Comparison of ENCODE assay signal across 15 cellular contexts in the genomic region with DNA sequence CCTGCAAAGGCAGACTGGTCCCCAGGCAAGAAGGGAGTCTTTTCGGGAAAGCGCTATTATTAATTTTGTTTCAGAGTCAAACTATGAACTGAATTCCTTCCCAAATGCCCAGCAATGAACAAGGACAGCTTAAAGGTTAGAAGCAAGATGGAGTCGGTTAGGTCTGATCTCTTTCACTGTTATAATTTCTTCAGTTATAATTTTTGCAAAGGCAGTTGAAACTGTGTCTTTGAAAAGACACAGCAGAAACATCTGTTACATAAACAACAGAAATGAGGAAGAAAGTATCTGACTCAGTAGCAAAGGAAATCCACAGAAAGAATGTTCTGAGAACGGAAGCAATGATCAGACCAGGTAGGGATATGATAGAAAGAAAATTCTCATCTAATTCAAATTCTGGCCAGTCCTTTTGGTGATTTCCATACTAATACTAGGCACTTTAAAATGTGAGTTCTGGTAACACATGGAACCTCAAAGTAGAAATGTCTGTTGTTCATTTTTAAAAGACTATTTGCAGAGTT. TPM values are rescaled to one million over a fixed set of nuclear protein-coding genes. Genes with fewer than 3 reads are reported as not detected.
DNase-seq lines count a peak whose midpoint lies in the region; ATAC-seq and TF ChIP-seq lines count a peak whose summit lies in the region.
"Had no signal": no experiment of that assay in that cellular context is flagged by ENCODE, and none has a peak within 500 bp of the region (broad histone marks: within the 10 kb centered on the region; RNA-seq: fewer than 3 reads in every experiment).

No MANE protein-coding gene starts in this region.

- H3K4me2 ChIP-seq in OCI-LY7 (ENCODE audit: low read length): peak overlapping the region; percentile 55

- CTCF ChIA-PET in OCI-LY7 (lab: Charles Lee; ENCODE audit: unreplicated experiment): interaction anchor here (0.8 to 0.9 kb wide), 4 partner anchors 10 to 88 kb away, joined by 3 to 6 read pairs (median 4); a partner anchor contains a TSS

- H3K27ac ChIP-seq in OCI-LY7 (ENCODE audit: low read depth, low read length, poor library complexity, severe bottlenecking) (peak overlapping the region; percentile 44), transverse colon (no peak overlapping the region)
- H3K27ac ChIP-seq: pancreas had no signal

- TF ChIP-seq EP300 in transverse colon (IDR thresholded peaks at IDR 0.05; ENCODE audit: low read depth): no peak

- intact Hi-C loops in CD14-positive monocyte (cut with micrococcal nuclease): no loop called here
- intact Hi-C loops in OCI-LY7 (cut with micrococcal nuclease; ENCODE audit: unreplicated experiment): loop anchor here (2.0 kb wide), 1 partner anchor 45 kb away; a partner anchor contains a TSS
- intact Hi-C loops in transverse colon (cut with DNase I; ENCODE audit: low total_unique reads): no loop called here

- no peaks in the 10 kb centered on the region for H3K36me3 ChIP-seq in OCI-LY7 (ENCODE audit: insufficient read depth, low read length)
- no peaks in the 10 kb centered on the region for H3K36me3 ChIP-seq in transverse colon
- H3K36me3 ChIP-seq: left lung, pancreas had no signal

- H3K36me3 Mint-ChIP-seq in CD14-positive monocyte (no peaks in the 10 kb centered on the region), IgD-negative memory B cell (peaks cover 6% of the 10 kb centered on the region), HFFc6 (ENCODE audit: low read depth) (no peaks in the 10 kb centered on the region)
- peaks cover 0 to 2% (median 0%) of the 10 kb centered on the region in 3 donors for H3K36me3 Mint-ChIP-seq in naive thymus-derived CD8-positive, alpha-beta T cell
- H3K36me3 Mint-ChIP-seq: activated naive CD8-positive, alpha-beta T cell; natural killer cell treated with Interleukin-12 subunit alpha and Interleukin-12 subunit beta and Interleukin-15 and Interleukin-18, amount 100 ng/mL, for 72 hours had no signal

- POLR2A ChIA-PET in OCI-LY7 (lab: Charles Lee): interaction anchor here (0.5 to 2.2 kb wide), 4 partner anchors 10 to 364 kb away, joined by 3 to 10 read pairs (median 5); a partner anchor contains a TSS
- POLR2A ChIA-PET in naive thymus-derived CD8-positive, alpha-beta T cell (lab: Charles Lee): interaction anchor here (0.5 kb wide), 1 partner anchor 25 kb away, joined by 3 read pairs; no protein-coding TSS in a partner anchor

- H3K4me1 Mint-ChIP-seq in CD14-positive monocyte (peaks cover 49% of the 10 kb centered on the region), IgD-negative memory B cell (peaks cover 41 to 53% (median 50%) of the 10 kb centered on the region in 3 donors), HFFc6 (ENCODE audit: low read depth) (peaks cover 30% of the 10 kb centered on the region)
- peaks cover 6 to 63% (median 13%) of the 10 kb centered on the region in 4 donors for H3K4me1 Mint-ChIP-seq in naive thymus-derived CD8-positive, alpha-beta T cell

- H3K27me3 ChIP-seq in transverse colon: no peaks in the 10 kb centered on the region
- H3K27me3 ChIP-seq: left lung, pancreas had no signal

- H3K27me3 Mint-ChIP-seq in CD14-positive monocyte (ENCODE audit: low read depth in 3 of 3): peaks cover 1 to 3% (median 2%) of the 10 kb centered on the region in 3 donors
- H3K27me3 Mint-ChIP-seq in IgD-negative memory B cell: no peaks in the 10 kb centered on the region
- H3K27me3 Mint-ChIP-seq in naive thymus-derived CD8-positive, alpha-beta T cell: no peaks in the 10 kb centered on the region
- peaks cover 2% of the 10 kb centered on the region; the same call in 1 of the 2 replicates for H3K27me3 Mint-ChIP-seq in HFFc6 (ENCODE audit: insufficient read depth)
- H3K27me3 Mint-ChIP-seq: activated CD4-positive, alpha-beta T cell treated with anti-CD3 and anti-CD28 coated beads, Interleukin-2, amount 10 ng/mL, durations not matched to agents 7 days and 5 days; activated CD8-positive, alpha-beta memory T cell treated with anti-CD3 and anti-CD28 coated beads, Interleukin-2, amount 10 ng/mL, durations not matched to agents 7 days and 5 days; activated naive CD8-positive, alpha-beta T cell; CD8-positive, alpha-beta memory T cell; natural killer cell treated with Interleukin-12 subunit alpha and Interleukin-12 subunit beta and Interleukin-15 and Interleukin-18, amount 100 ng/mL, for 72 hours had no signal

- in situ Hi-C loops in transverse colon (cut with MboI; ENCODE audit: low pct_ligation_motif_present in 1 of 4, low pct_unique_long_range_greater_than_20kb in 1 of 4, low sequenced_read_pairs in 3 of 4): no loop called here

- no peaks in the 10 kb centered on the region for H3K9me2 ChIP-seq in OCI-LY7 (ENCODE audit: insufficient read depth, low read length)

- H3K4me1 ChIP-seq in OCI-LY7 (ENCODE audit: insufficient read depth, low read length, poor library complexity, severe bottlenecking) (peaks cover 33% of the 10 kb centered on the region), transverse colon (peaks cover 0 to 17% (median 7%) of the 10 kb centered on the region in 4 donors)

- no peak for ATAC-seq in naive thymus-derived CD8-positive, alpha-beta T cell
- no peak for ATAC-seq in HG02798 (IDR thresholded peaks at IDR 0.05; ENCODE audit: poor library complexity, unreplicated experiment)

- no peaks in the 10 kb centered on the region for H4K20me1 ChIP-seq in OCI-LY7 (ENCODE audit: insufficient read depth, low read length)

- H2AFZ ChIP-seq in OCI-LY7 (ENCODE audit: low read length): peak overlapping the region; percentile 96

- H3K9me3 ChIP-seq in OCI-LY7 (ENCODE audit: low read length) (no peaks in the 10 kb centered on the region), transverse colon (no peaks in the 10 kb centered on the region)
- H3K9me3 ChIP-seq: left lung, pancreas had no signal

- DNase-seq in CD14-positive monocyte (ENCODE audit: low spot score) (no peak), OCI-LY7 (ENCODE audit: low spot score) (peak; percentile 43), HFFc6 (no peak), transverse colon (no peak)
- DNase-seq in naive thymus-derived CD8-positive, alpha-beta T cell: no peak

- H3K9me3 Mint-ChIP-seq in CD14-positive monocyte (peaks cover 0 to 3% (median 0%) of the 10 kb centered on the region in 7 donors), IgD-negative memory B cell (no peaks in the 10 kb centered on the region), HFFc6 (no peaks in the 10 kb centered on the region)
- no peaks in the 10 kb centered on the region for H3K9me3 Mint-ChIP-seq in naive thymus-derived CD8-positive, alpha-beta T cell
- H3K9me3 Mint-ChIP-seq: CD8-positive, alpha-beta memory T cell; natural killer cell treated with Interleukin-12 subunit alpha and Interleukin-12 subunit beta and Interleukin-15 and Interleukin-18, amount 100 ng/mL, for 72 hours had no signal

- peak overlapping the region in 1 of 2 donors; percentile 2 for H3K4me3 Mint-ChIP-seq in CD14-positive monocyte
- H3K4me3 Mint-ChIP-seq in IgD-negative memory B cell: peak overlapping the region; percentile 64 to 82 (median 76)
- peak overlapping the region in 1 of 10 donors; percentile 28 for H3K4me3 Mint-ChIP-seq in naive thymus-derived CD8-positive, alpha-beta T cell
- H3K4me3 Mint-ChIP-seq in HFFc6: no peak overlapping the region
- H3K4me3 Mint-ChIP-seq: activated CD4-positive, alpha-beta T cell treated with anti-CD3 and anti-CD28 coated beads, Interleukin-2, amount 10 ng/mL, durations not matched to agents 7 days and 5 days; activated CD8-positive, alpha-beta memory T cell treated with anti-CD3 and anti-CD28 coated beads, Interleukin-2, amount 10 ng/mL, durations not matched to agents 7 days and 5 days; activated naive CD8-positive, alpha-beta T cell; activated T-helper 1 cell treated with anti-CD3 and anti-CD28 coated beads, Interleukin-12 subunit alpha, Interleukin-12 subunit beta, Interleukin-2, Interleukin-4 antibody, amounts not matched to agents 30 ng/mL and 10 ng/mL and 1 ng/mL, durations not matched to agents 14 hours and 24 hours and 36 hours; natural killer cell treated with Interleukin-12 subunit alpha and Interleukin-12 subunit beta and Interleukin-15 and Interleukin-18, amount 100 ng/mL, for 72 hours had no signal

- H3K27ac Mint-ChIP-seq in CD14-positive monocyte (peak overlapping the region in 5 of 7 donors; percentile 22 to 69 (median 46)), IgD-negative memory B cell (peak overlapping the region; percentile 80 to 93 (median 93)), HFFc6 (no peak overlapping the region)
- peak overlapping the region in 6 of 10 donors; percentile 3 to 88 (median 22) for H3K27ac Mint-ChIP-seq in naive thymus-derived CD8-positive, alpha-beta T cell
- H3K27ac Mint-ChIP-seq: activated CD4-positive, alpha-beta T cell treated with anti-CD3 and anti-CD28 coated beads, Interleukin-2, amount 10 ng/mL, durations not matched to agents 7 days and 5 days; activated CD8-positive, alpha-beta memory T cell treated with anti-CD3 and anti-CD28 coated beads, Interleukin-2, amount 10 ng/mL, durations not matched to agents 7 days and 5 days; activated naive CD8-positive, alpha-beta T cell; activated T-helper 1 cell treated with anti-CD3 and anti-CD28 coated beads, Interleukin-12 subunit alpha, Interleukin-12 subunit beta, Interleukin-2, Interleukin-4 antibody, amounts not matched to agents 30 ng/mL and 10 ng/mL and 1 ng/mL, durations not matched to agents 14 hours and 24 hours and 36 hours; natural killer cell treated with Interleukin-12 subunit alpha and Interleukin-12 subunit beta and Interleukin-15 and Interleukin-18, amount 100 ng/mL, for 72 hours had no signal

- TF ChIP-seq CTCF in CD14-positive monocyte (IDR thresholded peaks at IDR 0.05): no peak
- no peak for TF ChIP-seq CTCF in OCI-LY7 (conservative IDR thresholded peaks at IDR 0.05; ENCODE audit: low read length)
- no peak for TF ChIP-seq CTCF in HFFc6 (IDR thresholded peaks at IDR 0.05)
- TF ChIP-seq CTCF in transverse colon (IDR thresholded peaks at IDR 0.05): no peak

- no peaks in the 10 kb centered on the region for H3K79me2 ChIP-seq in OCI-LY7 (ENCODE audit: insufficient read depth, low read depth, low read length)

- TF ChIP-seq POLR2A in transverse colon (IDR thresholded peaks at IDR 0.05): no peak

- H3K4me3 ChIP-seq in OCI-LY7 (ENCODE audit: low read depth, low read length, poor library complexity, severe bottlenecking) (no peak overlapping the region), transverse colon (no peak overlapping the region)
- H3K4me3 ChIP-seq: left lung, pancreas had no signal

- no TSS peak for BruUV-seq in OCI-LY7 (replicated peaks; lab: Mats Ljungman, UMichigan)

- WGBS in transverse colon (ENCODE audit: low coverage in 1 of 2), 2 donors: 82 to 89% methylated on average over 4 of the region's 4 CpGs

RNA-seq across cellular contexts. Expression of a gene that starts 5.2 kb away (rescaled TPM):
- polyA plus RNA-seq in CD14-positive monocyte (10 to 100 TPM; 21.9 to 30.1 TPM), IgD-negative memory B cell (73.0 TPM)
- 28.4 and 32.8 TPM in 2 replicates for total RNA-seq in OCI-LY7 (2014; rRNA removed; shearing (Covaris generic))
- total RNA-seq in OCI-LY7 (2022) (36.2 and 41.5 TPM in 2 replicates), transverse colon (10 to 100 TPM in 3 of 4 donors, 1 to 10 TPM in 1; 4.4 to 34.1 (median 26.6) TPM)
- 10 to 100 TPM; 44.4 to 48.5 TPM for total RNA-seq in naive thymus-derived CD8-positive, alpha-beta T cell
- polyA plus RNA-seq in naive thymus-derived CD8-positive, alpha-beta T cell: 10 to 100 TPM; 24.6 to 28.3 (median 25.5) TPM
- total RNA-seq in HFFc6 (2021; fragmentation: NEBNext Ultra II Directional; extraction: Animal tissue kit (Norgen Biotek cat#: 25700)): 10 to 100 TPM; 17.3 to 19.9 (median 19.4) TPM

RNA-seq across cellular contexts. Expression of a gene that starts 45.0 kb away (rescaled TPM):
- polyA plus RNA-seq in CD14-positive monocyte (10 to 100 TPM; 50.9 to 62.2 TPM), IgD-negative memory B cell (42.0 TPM)
- 18.1 and 26.6 TPM in 2 replicates for total RNA-seq in OCI-LY7 (2014; rRNA removed; shearing (Covaris generic))
- total RNA-seq in OCI-LY7 (2022) (52.2 and 52.4 TPM in 2 replicates), transverse colon (100 to 1,000 TPM in 3 of 4 donors, 10 to 100 TPM in 1; 33.0 to 182 (median 152) TPM)
- 10 to 100 TPM; 78.9 to 79.6 TPM for total RNA-seq in naive thymus-derived CD8-positive, alpha-beta T cell
- polyA plus RNA-seq in naive thymus-derived CD8-positive, alpha-beta T cell: 10 to 100 TPM; 19.2 to 27.7 (median 25.0) TPM
- total RNA-seq in HFFc6 (2021; fragmentation: NEBNext Ultra II Directional; extraction: Animal tissue kit (Norgen Biotek cat#: 25700)): 10 to 100 TPM; 37.9 to 46.1 (median 42.4) TPM
